In genomic region chr6:128327890-128328289, GRCh38 we compare ENCODE assay signal across 1 cellular context.
TF ChIP-seq lines count a peak whose summit lies in the region.

No MANE protein-coding gene starts in this region.

TF ChIP-seq in WTC11, 78 proteins besides CTCF, POLR2A, EP300 and RAD21 (continued from another document):
- TF ChIP-seq ARID4B (CRISPR knock-in tag; IDR thresholded peaks at IDR 0.05; ENCODE audit: borderline replicate concordance) = no peak
- TF ChIP-seq GRHL2 (CRISPR knock-in tag; IDR thresholded peaks at IDR 0.05; ENCODE audit: insufficient replicate concordance, severe bottlenecking) = no peak
- no peak for TF ChIP-seq MXD4 (CRISPR knock-in tag; IDR thresholded peaks at IDR 0.05; ENCODE audit: borderline replicate concordance)
- TF ChIP-seq ERG (CRISPR knock-in tag; IDR thresholded peaks at IDR 0.05) = no peak
- TF ChIP-seq FOXP4 (CRISPR knock-in tag; IDR thresholded peaks at IDR 0.05) = no peak
- no peak for TF ChIP-seq GTF2I (CRISPR knock-in tag; conservative IDR thresholded peaks at IDR 0.05)
- TF ChIP-seq MAX (CRISPR knock-in tag; IDR thresholded peaks at IDR 0.05) = no peak
- TF ChIP-seq FOXJ3 (CRISPR knock-in tag; IDR thresholded peaks at IDR 0.05; ENCODE audit: borderline replicate concordance) = no peak
- no peak for TF ChIP-seq CREM (CRISPR knock-in tag; IDR thresholded peaks at IDR 0.05)
- TF ChIP-seq ZNF671 (CRISPR knock-in tag; IDR thresholded peaks at IDR 0.05) = no peak
TF ChIP-seq in WTC11: peak in this region for 0.
